13 cellular contexts compared by ENCODE assay signal in genomic region chr17:954431-955164, GRCh38. TPM values are rescaled to one million over a fixed set of nuclear protein-coding genes. Genes with fewer than 3 reads are reported as not detected.
A peak's percentile ranks its signal among the peaks of the same experiment; 100 is the strongest.
DNase-seq lines count a peak whose midpoint lies in the region; ATAC-seq and TF ChIP-seq lines count a peak whose summit lies in the region.
"Had no signal": no experiment of that assay in that cellular context is flagged by ENCODE, and none has a peak within 500 bp of the region (broad histone marks: within the 10 kb centered on the region; RNA-seq: fewer than 3 reads in every experiment).

No MANE protein-coding gene starts in this region.

- no peak for ATAC-seq in GM23338
- no peak for ATAC-seq in HG03565 (IDR thresholded peaks at IDR 0.05; ENCODE audit: unreplicated experiment)

- no peak for TF ChIP-seq POLR2A in sigmoid colon (IDR thresholded peaks at IDR 0.05)

- H3K36me3 Mint-ChIP-seq in GM23338 (ENCODE audit: low read depth): peaks cover 27% of the 10 kb centered on the region

- peaks cover 10% of the 10 kb centered on the region; the same call in 1 of the 2 replicates for H3F3A ChIP-seq in GM23338 (replicated peaks; ENCODE audit: low read depth)

- H2AFZ ChIP-seq in GM23338: no peak overlapping the region

- H3K27ac ChIP-seq in GM23338 (ENCODE audit: low read depth): peak overlapping the region; percentile 83
- peak overlapping the region; percentile 80 to 93 (median 88) for H3K27ac ChIP-seq in sigmoid colon
- H3K27ac ChIP-seq: adrenal gland had no signal

- H3K4me1 ChIP-seq in GM23338 (ENCODE audit: insufficient read depth) (peaks cover 12% of the 10 kb centered on the region), sigmoid colon (peaks cover 0 to 74% (median 65%) of the 10 kb centered on the region in 4 donors)

- TF ChIP-seq CTCF in GM23338 (conservative IDR thresholded peaks at IDR 0.05; ENCODE audit: low read depth in 2 of 2) (no peak), sigmoid colon (IDR thresholded peaks at IDR 0.05) (no peak)

- WGBS in sigmoid colon, 2 donors: 50 to 56% methylated on average over 23 of the region's 23 CpGs

- no peaks in the 10 kb centered on the region; the same call in 1 of the 2 replicates for H3K36me3 ChIP-seq in GM23338 (ENCODE audit: insufficient read depth)
- H3K36me3 ChIP-seq in sigmoid colon: no peaks in the 10 kb centered on the region
- H3K36me3 ChIP-seq: adrenal gland had no signal

- H3K9me2 ChIP-seq in GM23338 (ENCODE audit: insufficient read depth): no peaks in the 10 kb centered on the region

- H3K27me3 ChIP-seq in GM23338 (ENCODE audit: insufficient read depth): no peaks in the 10 kb centered on the region
- H3K27me3 ChIP-seq in sigmoid colon: no peaks in the 10 kb centered on the region
- H3K27me3 ChIP-seq: adrenal gland had no signal

- H3K4me3 Mint-ChIP-seq in GM23338: no peak overlapping the region; the same call in 2 of the 3 replicates

- H3K4me3 ChIP-seq in GM23338 (no peak overlapping the region), sigmoid colon (no peak overlapping the region)
- H3K4me3 ChIP-seq: adrenal gland had no signal

- H3K9me3 Mint-ChIP-seq in GM23338: no peaks in the 10 kb centered on the region; the same call in 2 of the 3 replicates

- intact Hi-C loops in sigmoid colon (cut with DNase I): loop anchor here (5.0 kb wide), 2 partner anchors 67 to 107 kb away; no protein-coding TSS in a partner anchor

- peaks cover 43% of the 10 kb centered on the region for H3K4me1 Mint-ChIP-seq in GM23338

- peaks cover 26% of the 10 kb centered on the region for H3K27me3 Mint-ChIP-seq in GM23338 (ENCODE audit: insufficient read depth, low read depth, poor library complexity)

- H3K79me2 ChIP-seq in GM23338 (replicated peaks; ENCODE audit: insufficient read depth): peaks cover 73% of the 10 kb centered on the region

- H3K27ac Mint-ChIP-seq in GM23338: peak overlapping the region; percentile 78

- DNase-seq in GM23338 (ENCODE audit: low spot score) (peak; percentile 55), astrocyte of the hippocampus (ENCODE audit: low read depth, low spot score) (peak; percentile 92), iris pigment epithelial cell (ENCODE audit: low read depth) (peak; percentile 95), sigmoid colon (no peak), NK-92 (lab: John Stamatoyannopoulos, UW; ENCODE audit: unreplicated experiment) (no peak), OCI-M2 (lab: John Stamatoyannopoulos, UW; ENCODE audit: unreplicated experiment) (no peak)
- no peak for DNase-seq in stimulated activated CD4-positive, alpha-beta T cell treated with anti-CD3 and anti-CD28 coated beads, Interleukin-15, amount 100 ng/mL, for 24 hours
- DNase-seq: activated CD4-positive, alpha-beta T cell treated with anti-CD3 and anti-CD28 coated beads, Interleukin-2, amount 50 U/mL, for 48 hours; DND-41; NCI-H2029; RPMI8226 had no signal

- peaks cover 10% of the 10 kb centered on the region for H4K20me1 ChIP-seq in GM23338 (replicated peaks; ENCODE audit: insufficient read depth)

- TF ChIP-seq EP300 in sigmoid colon (IDR thresholded peaks at IDR 0.05): peak in 1 of 4 donors; percentile 43

- no peaks in the 10 kb centered on the region for H3K9me3 ChIP-seq in sigmoid colon
- H3K9me3 ChIP-seq: adrenal gland had no signal

- no peak overlapping the region for H3K4me2 ChIP-seq in GM23338

TF ChIP-seq in GM23338, 12 proteins besides CTCF, POLR2A, EP300 and RAD21 (continues in another document):
- TF ChIP-seq ZNF114 (CRISPR knock-in tag; IDR thresholded peaks at IDR 0.05) (no peak), ETS1 (IDR thresholded peaks at IDR 0.05) (no peak), EZH2phosphoT487 (IDR thresholded peaks at IDR 0.05; ENCODE audit: unreplicated experiment) (no peak), POLR2AphosphoS5 (IDR thresholded peaks at IDR 0.05; ENCODE audit: low read depth) (no peak), EZH2 (IDR thresholded peaks at IDR 0.05; ENCODE audit: low read depth, unreplicated experiment) (no peak), ZNF462 (CRISPR knock-in tag; IDR thresholded peaks at IDR 0.05) (no peak), NANOG (IDR thresholded peaks at IDR 0.05; ENCODE audit: borderline replicate concordance) (no peak), STAT1 (IDR thresholded peaks at IDR 0.05; ENCODE audit: unreplicated experiment) (no peak), ZNF331 (CRISPR knock-in tag; IDR thresholded peaks at IDR 0.05; ENCODE audit: low read depth) (no peak)

RNA-seq across cellular contexts. Expression of gene NXN, which starts 25.0 kb away (rescaled TPM):
- 90.4 and 105 TPM in 2 replicates for total RNA-seq in GM23338 (2014; rRNA removed; shearing (Covaris generic))
- 31.8 and 36.2 TPM in 2 replicates for polyA plus RNA-seq in GM23338 (2016; fragmentation: Nextera tagmentation; extraction: Ambion mirVana)
- total RNA-seq in sigmoid colon: 10 to 100 TPM; 50.4 to 75.9 (median 67.1) TPM
- 10 to 100 TPM in 1 of 3 donors, 1 to 10 TPM in 2; 1.4 to 11.5 (median 8.4) TPM for polyA plus RNA-seq in sigmoid colon

RNA-seq across cellular contexts. Expression of gene TIMM22, which starts 42.3 kb away (rescaled TPM):
- total RNA-seq in GM23338 (2014; rRNA removed; shearing (Covaris generic)): 23.1 and 24.4 TPM in 2 replicates
- polyA plus RNA-seq in GM23338 (2016; fragmentation: Nextera tagmentation; extraction: Ambion mirVana) (20.2 and 21.9 TPM in 2 replicates), sigmoid colon (1 to 10 TPM; 6.0 to 9.2 (median 8.1) TPM)
- 10 to 100 TPM in 3 of 4 donors, 1 to 10 TPM in 1; 8.0 to 13.6 (median 11.0) TPM for total RNA-seq in sigmoid colon

Comparison
In these comparisons a context has a peak if more than half of its experiments do, and no peak if none do; other contexts are left out.
1. DNase-seq: peak in GM23338 (single experiment), astrocyte of the hippocampus (single experiment) and iris pigment epithelial cell (single experiment); none in sigmoid colon (single experiment), NK-92 (single experiment), stimulated activated CD4-positive, alpha-beta T cell treated with anti-CD3 and anti-CD28 coated beads, Interleukin-15, amount 100 ng/mL, for 24 hours (single experiment) and OCI-M2 (single experiment).